10 cellular contexts compared by ENCODE assay signal in the genomic region with DNA sequence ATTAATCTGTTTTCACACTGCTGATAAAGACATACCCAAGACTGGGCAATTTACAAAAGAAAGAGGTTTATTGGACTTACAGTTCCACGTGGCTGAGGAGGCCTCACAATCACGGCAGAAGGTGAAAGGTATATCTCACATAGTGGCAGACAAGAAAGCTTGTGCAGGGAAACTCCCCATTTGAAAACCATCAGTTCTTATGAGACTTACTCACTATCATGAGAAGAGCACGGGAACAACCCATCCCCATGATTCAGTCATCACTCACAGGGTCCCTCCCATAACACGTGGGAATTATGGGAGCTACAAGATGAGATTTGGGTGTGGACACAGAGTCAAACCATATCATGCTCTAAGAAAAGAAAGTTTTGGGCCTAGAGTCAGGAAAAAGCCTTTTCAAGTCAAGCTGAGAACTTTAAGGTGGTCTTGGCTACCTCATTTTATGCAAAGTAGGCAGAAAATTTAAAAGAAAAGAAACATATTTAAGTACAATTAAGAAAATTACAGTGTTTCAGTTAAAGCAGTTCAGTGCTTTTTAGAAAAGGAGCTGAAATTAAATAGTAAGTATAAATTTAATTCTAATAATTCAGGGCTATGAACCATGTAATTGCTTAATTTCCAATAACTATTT. TPM values are rescaled to one million over a fixed set of nuclear protein-coding genes. Genes with fewer than 3 reads are reported as not detected.
DNase-seq lines count a peak whose midpoint lies in the region; TF ChIP-seq lines count a peak whose summit lies in the region.
"Had no signal": no experiment of that assay in that cellular context is flagged by ENCODE, and none has a peak within 500 bp of the region (broad histone marks: within the 10 kb centered on the region; RNA-seq: fewer than 3 reads in every experiment).

No MANE protein-coding gene starts in this region.

- H3K9me3 ChIP-seq in sigmoid colon = no peaks in the 10 kb centered on the region

- DNase-seq in GM03348 (ENCODE audit: low spot score) = peak; percentile 59
- DNase-seq in NCI-H460 (ENCODE audit: extremely low read depth, low read depth) = peak; percentile 82
- DNase-seq in sigmoid colon = no peak
- no peak for DNase-seq in ecto neural progenitor cell (ENCODE audit: low spot score)
- no peak for DNase-seq in MV-4-11 (lab: John Stamatoyannopoulos, UW)
- no peak for DNase-seq in NCI-H1092 (lab: John Stamatoyannopoulos, UW)
- DNase-seq: aorta, NCI-H187, right cardiac atrium had no signal

- TF ChIP-seq CTCF in sigmoid colon (IDR thresholded peaks at IDR 0.05) = no peak

- intact Hi-C loops in dendritic cell treated with granulocyte-macrophage colony-stimulating factor and Interleukin-4, amounts not matched to agents 40 ng/mL and 50 ng/mL, for 4 days (cut with micrococcal nuclease) = no loop called here
- intact Hi-C loops in sigmoid colon (cut with DNase I) = loop anchor here (5.0 to 10.0 kb wide), 2 partner anchors 252 to 1364 kb away; no protein-coding TSS in a partner anchor

- no peaks in the 10 kb centered on the region for H3K27me3 Mint-ChIP-seq in dendritic cell treated with granulocyte-macrophage colony-stimulating factor and Interleukin-4, amounts not matched to agents 40 ng/mL and 50 ng/mL, for 4 days

- H3K27ac ChIP-seq in sigmoid colon = peak overlapping the region in 3 of 4 donors; percentile 81 to 89 (median 82)

- H3K27ac Mint-ChIP-seq in dendritic cell treated with granulocyte-macrophage colony-stimulating factor and Interleukin-4, amounts not matched to agents 40 ng/mL and 50 ng/mL, for 4 days = no peak overlapping the region

- H3K36me3 Mint-ChIP-seq in dendritic cell treated with granulocyte-macrophage colony-stimulating factor and Interleukin-4, amounts not matched to agents 40 ng/mL and 50 ng/mL, for 4 days (ENCODE audit: low read depth) = peaks cover 11% of the 10 kb centered on the region

- H3K36me3 ChIP-seq in sigmoid colon = no peaks in the 10 kb centered on the region

- TF ChIP-seq EP300 in sigmoid colon (IDR thresholded peaks at IDR 0.05) = no peak

- peak overlapping the region; percentile 97 for H3K4me3 Mint-ChIP-seq in dendritic cell treated with granulocyte-macrophage colony-stimulating factor and Interleukin-4, amounts not matched to agents 40 ng/mL and 50 ng/mL, for 4 days

- H3K4me1 Mint-ChIP-seq in dendritic cell treated with granulocyte-macrophage colony-stimulating factor and Interleukin-4, amounts not matched to agents 40 ng/mL and 50 ng/mL, for 4 days (ENCODE audit: low read depth) = peaks cover 34% of the 10 kb centered on the region

- H3K27me3 ChIP-seq in sigmoid colon = no peaks in the 10 kb centered on the region

- WGBS in sigmoid colon, 2 donors = 18 to 62% methylated on average over 4 of the region's 4 CpGs

- no peak for TF ChIP-seq POLR2A in sigmoid colon (IDR thresholded peaks at IDR 0.05)

- peak overlapping the region in 1 of 4 donors; percentile 61 for H3K4me3 ChIP-seq in sigmoid colon

- H3K4me1 ChIP-seq in sigmoid colon = peaks cover 0 to 20% (median 11%) of the 10 kb centered on the region in 4 donors

- no peaks in the 10 kb centered on the region for H3K9me3 Mint-ChIP-seq in dendritic cell treated with granulocyte-macrophage colony-stimulating factor and Interleukin-4, amounts not matched to agents 40 ng/mL and 50 ng/mL, for 4 days

RNA-seq across cellular contexts. Expression of a gene that starts 24.9 kb away (rescaled TPM):
- not detected in 2 replicates for total RNA-seq in NCI-H460 (2014; rRNA removed; shearing (Covaris generic))
- not detected in 2 replicates for polyA plus RNA-seq in NCI-H460 (2014; cell fraction: nucleus; rRNA removed)
- 1 to 10 TPM; 1.6 to 6.1 (median 4.6) TPM for total RNA-seq in sigmoid colon
- polyA plus RNA-seq in sigmoid colon = 10 to 100 TPM in 2 of 3 donors, 1 to 10 TPM in 1; 7.8 to 24.7 (median 19.8) TPM

Comparison
In these comparisons a context has a peak if more than half of its experiments do, and no peak if none do; other contexts are left out.
1. DNase-seq: peak in GM03348 (single experiment) and NCI-H460 (single experiment); none in sigmoid colon (single experiment), ecto neural progenitor cell (single experiment), MV-4-11 (single experiment) and NCI-H1092 (single experiment).